1 cellular context compared by ENCODE assay signal in the genomic region with DNA sequence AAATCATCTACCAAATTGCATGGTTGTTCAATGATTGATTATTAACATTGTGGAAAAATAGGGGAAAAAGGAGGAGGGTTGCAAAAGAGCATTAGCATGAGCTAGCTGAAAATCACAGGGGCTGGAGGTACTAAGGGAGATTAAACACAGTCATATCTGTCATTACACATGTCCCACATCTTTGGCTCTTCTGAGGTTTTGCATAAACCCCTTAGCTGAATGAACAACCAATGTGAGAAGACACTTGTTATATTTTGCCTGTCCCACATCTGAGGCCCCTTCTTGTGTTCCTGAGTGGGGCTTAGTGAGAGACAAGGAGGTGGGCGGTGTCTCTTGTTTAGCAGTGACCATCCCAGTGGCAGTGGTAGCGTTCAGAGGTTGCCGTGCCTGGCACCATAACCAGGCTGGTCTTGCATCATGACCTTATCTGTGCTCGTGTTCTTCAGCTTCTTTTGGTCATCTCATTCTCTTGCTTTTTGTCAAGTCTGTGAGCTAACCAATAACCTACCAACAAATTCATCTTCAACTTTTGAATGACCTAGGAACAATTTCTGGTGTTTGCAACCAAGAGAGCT.
TF ChIP-seq lines count a peak whose summit lies in the region.

No MANE protein-coding gene starts in this region.

TF ChIP-seq in GM23338, 12 proteins besides CTCF, POLR2A, EP300 and RAD21 (continued from another document):
- TF ChIP-seq, protein P1, sequence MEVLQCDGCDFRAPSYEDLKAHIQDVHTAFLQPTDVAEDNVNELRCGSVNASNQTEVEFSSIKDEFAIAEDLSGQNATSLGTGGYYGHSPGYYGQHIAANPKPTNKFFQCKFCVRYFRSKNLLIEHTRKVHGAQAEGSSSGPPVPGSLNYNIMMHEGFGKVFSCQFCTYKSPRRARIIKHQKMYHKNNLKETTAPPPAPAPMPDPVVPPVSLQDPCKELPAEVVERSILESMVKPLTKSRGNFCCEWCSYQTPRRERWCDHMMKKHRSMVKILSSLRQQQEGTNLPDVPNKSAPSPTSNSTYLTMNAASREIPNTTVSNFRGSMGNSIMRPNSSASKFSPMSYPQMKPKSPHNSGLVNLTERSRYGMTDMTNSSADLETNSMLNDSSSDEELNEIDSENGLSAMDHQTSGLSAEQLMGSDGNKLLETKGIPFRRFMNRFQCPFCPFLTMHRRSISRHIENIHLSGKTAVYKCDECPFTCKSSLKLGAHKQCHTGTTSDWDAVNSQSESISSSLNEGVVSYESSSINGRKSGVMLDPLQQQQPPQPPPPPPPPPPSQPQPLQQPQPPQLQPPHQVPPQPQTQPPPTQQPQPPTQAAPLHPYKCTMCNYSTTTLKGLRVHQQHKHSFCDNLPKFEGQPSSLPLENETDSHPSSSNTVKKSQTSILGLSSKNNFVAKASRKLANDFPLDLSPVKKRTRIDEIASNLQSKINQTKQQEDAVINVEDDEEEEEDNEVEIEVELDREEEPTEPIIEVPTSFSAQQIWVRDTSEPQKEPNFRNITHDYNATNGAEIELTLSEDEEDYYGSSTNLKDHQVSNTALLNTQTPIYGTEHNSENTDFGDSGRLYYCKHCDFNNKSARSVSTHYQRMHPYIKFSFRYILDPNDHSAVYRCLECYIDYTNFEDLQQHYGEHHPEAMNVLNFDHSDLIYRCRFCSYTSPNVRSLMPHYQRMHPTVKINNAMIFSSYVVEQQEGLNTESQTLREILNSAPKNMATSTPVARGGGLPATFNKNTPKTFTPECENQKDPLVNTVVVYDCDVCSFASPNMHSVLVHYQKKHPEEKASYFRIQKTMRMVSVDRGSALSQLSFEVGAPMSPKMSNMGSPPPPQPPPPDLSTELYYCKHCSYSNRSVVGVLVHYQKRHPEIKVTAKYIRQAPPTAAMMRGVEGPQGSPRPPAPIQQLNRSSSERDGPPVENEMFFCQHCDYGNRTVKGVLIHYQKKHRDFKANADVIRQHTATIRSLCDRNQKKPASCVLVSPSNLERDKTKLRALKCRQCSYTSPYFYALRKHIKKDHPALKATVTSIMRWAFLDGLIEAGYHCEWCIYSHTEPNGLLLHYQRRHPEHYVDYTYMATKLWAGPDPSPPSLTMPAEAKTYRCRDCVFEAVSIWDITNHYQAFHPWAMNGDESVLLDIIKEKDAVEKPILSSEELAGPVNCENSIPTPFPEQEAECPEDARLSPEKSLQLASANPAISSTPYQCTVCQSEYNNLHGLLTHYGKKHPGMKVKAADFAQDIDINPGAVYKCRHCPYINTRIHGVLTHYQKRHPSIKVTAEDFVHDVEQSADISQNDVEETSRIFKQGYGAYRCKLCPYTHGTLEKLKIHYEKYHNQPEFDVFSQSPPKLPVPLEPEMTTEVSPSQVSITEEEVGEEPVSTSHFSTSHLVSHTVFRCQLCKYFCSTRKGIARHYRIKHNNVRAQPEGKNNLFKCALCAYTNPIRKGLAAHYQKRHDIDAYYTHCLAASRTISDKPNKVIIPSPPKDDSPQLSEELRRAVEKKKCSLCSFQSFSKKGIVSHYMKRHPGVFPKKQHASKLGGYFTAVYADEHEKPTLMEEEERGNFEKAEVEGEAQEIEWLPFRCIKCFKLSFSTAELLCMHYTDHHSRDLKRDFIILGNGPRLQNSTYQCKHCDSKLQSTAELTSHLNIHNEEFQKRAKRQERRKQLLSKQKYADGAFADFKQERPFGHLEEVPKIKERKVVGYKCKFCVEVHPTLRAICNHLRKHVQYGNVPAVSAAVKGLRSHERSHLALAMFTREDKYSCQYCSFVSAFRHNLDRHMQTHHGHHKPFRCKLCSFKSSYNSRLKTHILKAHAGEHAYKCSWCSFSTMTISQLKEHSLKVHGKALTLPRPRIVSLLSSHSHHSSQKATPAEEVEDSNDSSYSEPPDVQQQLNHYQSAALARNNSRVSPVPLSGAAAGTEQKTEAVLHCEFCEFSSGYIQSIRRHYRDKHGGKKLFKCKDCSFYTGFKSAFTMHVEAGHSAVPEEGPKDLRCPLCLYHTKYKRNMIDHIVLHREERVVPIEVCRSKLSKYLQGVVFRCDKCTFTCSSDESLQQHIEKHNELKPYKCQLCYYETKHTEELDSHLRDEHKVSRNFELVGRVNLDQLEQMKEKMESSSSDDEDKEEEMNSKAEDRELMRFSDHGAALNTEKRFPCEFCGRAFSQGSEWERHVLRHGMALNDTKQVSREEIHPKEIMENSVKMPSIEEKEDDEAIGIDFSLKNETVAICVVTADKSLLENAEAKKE (CRISPR knock-in tag; IDR thresholded peaks at IDR 0.05), result no peak
- TF ChIP-seq NANOG (IDR thresholded peaks at IDR 0.05; ENCODE audit: borderline replicate concordance), result no peak
